Comparison of ENCODE assay signal across 1 cellular context in genomic region chr1:100265931-100266830, GRCh38.
TF ChIP-seq lines count a peak whose summit lies in the region.

Gene RTCA (plus strand): TSS chr1:100266216. CDS start chr1:100266376, 160 bp downstream.

TF ChIP-seq in HepG2, 621 proteins besides CTCF, POLR2A, EP300 and RAD21 (continued from another document and continues in another):
- TF ChIP-seq PRMT3 (CRISPR knock-in tag; IDR thresholded peaks at IDR 0.05; ENCODE audit: borderline replicate concordance, low read depth) (no peak), ZNF333 (CRISPR knock-in tag; IDR thresholded peaks at IDR 0.05; ENCODE audit: borderline replicate concordance) (no peak), CEBPZ (IDR thresholded peaks at IDR 0.05; ENCODE audit: low read length) (no peak), ZBTB7A (CRISPR knock-in tag; IDR thresholded peaks at IDR 0.05) (no peak), TOE1 (CRISPR knock-in tag; IDR thresholded peaks at IDR 0.05) (no peak), PHF21A (CRISPR knock-in tag; IDR thresholded peaks at IDR 0.05) (peak; percentile 7; the same call in 1 of the 2 replicates), ZNF326 (CRISPR knock-in tag; IDR thresholded peaks at IDR 0.05; ENCODE audit: borderline replicate concordance) (no peak), HNF1A (IDR thresholded peaks at IDR 0.05; ENCODE audit: low read depth) (0 out of 2 replicates have a peak, but pooled peaks have one; percentile 14), HNF1A (CRISPR knock-in tag; IDR thresholded peaks at IDR 0.05; ENCODE audit: borderline replicate concordance) (no peak), CBX2 (IDR thresholded peaks at IDR 0.05; ENCODE audit: low read depth, low read length) (no peak), CBX2 (CRISPR knock-in tag; IDR thresholded peaks at IDR 0.05; ENCODE audit: low read depth) (no peak), MAF1 (CRISPR knock-in tag; IDR thresholded peaks at IDR 0.05; ENCODE audit: borderline replicate concordance) (no peak), FOXO1 (CRISPR knock-in tag; IDR thresholded peaks at IDR 0.05) (no peak), MYC (CRISPR knock-in tag; IDR thresholded peaks at IDR 0.05; ENCODE audit: borderline replicate concordance) (peak; percentile 71; the same call in 1 of the 2 replicates), ZNF777 (CRISPR knock-in tag; IDR thresholded peaks at IDR 0.05) (no peak; the same call in 1 of the 2 replicates), HMGA1 (CRISPR knock-in tag; conservative IDR thresholded peaks at IDR 0.05) (no peak), NFE2L1 (CRISPR knock-in tag; IDR thresholded peaks at IDR 0.05; ENCODE audit: borderline replicate concordance) (no peak), HOXA3 (CRISPR knock-in tag; IDR thresholded peaks at IDR 0.05) (peak; percentile 60), RORA (CRISPR knock-in tag; IDR thresholded peaks at IDR 0.05) (no peak), SKIL (CRISPR knock-in tag; IDR thresholded peaks at IDR 0.05; ENCODE audit: borderline replicate concordance) (no peak), ZNF781 (CRISPR knock-in tag; IDR thresholded peaks at IDR 0.05; ENCODE audit: borderline replicate concordance, not compliant biosample characterization) (no peak), SRY (CRISPR knock-in tag; IDR thresholded peaks at IDR 0.05) (peak; percentile 95), RBM39 (IDR thresholded peaks at IDR 0.05; ENCODE audit: low read depth, low read length, poor library complexity, severe bottlenecking) (peak; percentile 67), PPARG (CRISPR knock-in tag; conservative IDR thresholded peaks at IDR 0.05) (0 out of 2 replicates have a peak, but pooled peaks have one; percentile 11), BATF2 (CRISPR knock-in tag; IDR thresholded peaks at IDR 0.05) (no peak), AHDC1 (CRISPR knock-in tag; IDR thresholded peaks at IDR 0.05; ENCODE audit: borderline replicate concordance) (no peak), KAT7 (CRISPR knock-in tag; IDR thresholded peaks at IDR 0.05; ENCODE audit: borderline replicate concordance) (no peak), ZNF33B (CRISPR knock-in tag; IDR thresholded peaks at IDR 0.05) (no peak), ZNF343 (CRISPR knock-in tag; IDR thresholded peaks at IDR 0.05) (no peak), ZNF446 (CRISPR knock-in tag; IDR thresholded peaks at IDR 0.05) (no peak), DNMT1 (CRISPR knock-in tag; IDR thresholded peaks at IDR 0.05) (no peak), HES4 (CRISPR knock-in tag; IDR thresholded peaks at IDR 0.05; ENCODE audit: borderline replicate concordance) (0 out of 2 replicates have a peak, but pooled peaks have one; percentile 28), SKI (IDR thresholded peaks at IDR 0.05; ENCODE audit: partially characterized antibody) (no peak), NPAS2 (CRISPR knock-in tag; IDR thresholded peaks at IDR 0.05; ENCODE audit: borderline replicate concordance) (no peak), TRIM24 (CRISPR knock-in tag; IDR thresholded peaks at IDR 0.05) (no peak), ZFX (CRISPR knock-in tag; IDR thresholded peaks at IDR 0.05; ENCODE audit: low read depth) (peak; percentile 86), YEATS2 (CRISPR knock-in tag; IDR thresholded peaks at IDR 0.05; ENCODE audit: borderline replicate concordance) (no peak; the same call in 1 of the 2 replicates)
- TF ChIP-seq, protein P1, sequence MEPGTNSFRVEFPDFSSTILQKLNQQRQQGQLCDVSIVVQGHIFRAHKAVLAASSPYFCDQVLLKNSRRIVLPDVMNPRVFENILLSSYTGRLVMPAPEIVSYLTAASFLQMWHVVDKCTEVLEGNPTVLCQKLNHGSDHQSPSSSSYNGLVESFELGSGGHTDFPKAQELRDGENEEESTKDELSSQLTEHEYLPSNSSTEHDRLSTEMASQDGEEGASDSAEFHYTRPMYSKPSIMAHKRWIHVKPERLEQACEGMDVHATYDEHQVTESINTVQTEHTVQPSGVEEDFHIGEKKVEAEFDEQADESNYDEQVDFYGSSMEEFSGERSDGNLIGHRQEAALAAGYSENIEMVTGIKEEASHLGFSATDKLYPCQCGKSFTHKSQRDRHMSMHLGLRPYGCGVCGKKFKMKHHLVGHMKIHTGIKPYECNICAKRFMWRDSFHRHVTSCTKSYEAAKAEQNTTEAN (CRISPR knock-in tag; conservative IDR thresholded peaks at IDR 0.05), result peak; percentile 73; the same call in 1 of the 2 replicates
- TF ChIP-seq, protein P2, sequence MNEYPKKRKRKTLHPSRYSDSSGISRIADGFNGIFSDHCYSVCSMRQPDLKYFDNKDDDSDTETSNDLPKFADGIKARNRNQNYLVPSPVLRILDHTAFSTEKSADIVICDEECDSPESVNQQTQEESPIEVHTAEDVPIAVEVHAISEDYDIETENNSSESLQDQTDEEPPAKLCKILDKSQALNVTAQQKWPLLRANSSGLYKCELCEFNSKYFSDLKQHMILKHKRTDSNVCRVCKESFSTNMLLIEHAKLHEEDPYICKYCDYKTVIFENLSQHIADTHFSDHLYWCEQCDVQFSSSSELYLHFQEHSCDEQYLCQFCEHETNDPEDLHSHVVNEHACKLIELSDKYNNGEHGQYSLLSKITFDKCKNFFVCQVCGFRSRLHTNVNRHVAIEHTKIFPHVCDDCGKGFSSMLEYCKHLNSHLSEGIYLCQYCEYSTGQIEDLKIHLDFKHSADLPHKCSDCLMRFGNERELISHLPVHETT (CRISPR knock-in tag; conservative IDR thresholded peaks at IDR 0.05), result 0 out of 2 replicates have a peak, but pooled peaks have one; percentile 30
- TF ChIP-seq, protein P3, sequence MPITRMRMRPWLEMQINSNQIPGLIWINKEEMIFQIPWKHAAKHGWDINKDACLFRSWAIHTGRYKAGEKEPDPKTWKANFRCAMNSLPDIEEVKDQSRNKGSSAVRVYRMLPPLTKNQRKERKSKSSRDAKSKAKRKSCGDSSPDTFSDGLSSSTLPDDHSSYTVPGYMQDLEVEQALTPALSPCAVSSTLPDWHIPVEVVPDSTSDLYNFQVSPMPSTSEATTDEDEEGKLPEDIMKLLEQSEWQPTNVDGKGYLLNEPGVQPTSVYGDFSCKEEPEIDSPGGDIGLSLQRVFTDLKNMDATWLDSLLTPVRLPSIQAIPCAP (CRISPR knock-in tag; IDR thresholded peaks at IDR 0.05; ENCODE audit: low read depth), result no peak
- TF ChIP-seq, protein P4, sequence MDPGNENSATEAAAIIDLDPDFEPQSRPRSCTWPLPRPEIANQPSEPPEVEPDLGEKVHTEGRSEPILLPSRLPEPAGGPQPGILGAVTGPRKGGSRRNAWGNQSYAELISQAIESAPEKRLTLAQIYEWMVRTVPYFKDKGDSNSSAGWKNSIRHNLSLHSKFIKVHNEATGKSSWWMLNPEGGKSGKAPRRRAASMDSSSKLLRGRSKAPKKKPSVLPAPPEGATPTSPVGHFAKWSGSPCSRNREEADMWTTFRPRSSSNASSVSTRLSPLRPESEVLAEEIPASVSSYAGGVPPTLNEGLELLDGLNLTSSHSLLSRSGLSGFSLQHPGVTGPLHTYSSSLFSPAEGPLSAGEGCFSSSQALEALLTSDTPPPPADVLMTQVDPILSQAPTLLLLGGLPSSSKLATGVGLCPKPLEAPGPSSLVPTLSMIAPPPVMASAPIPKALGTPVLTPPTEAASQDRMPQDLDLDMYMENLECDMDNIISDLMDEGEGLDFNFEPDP (CRISPR knock-in tag; conservative IDR thresholded peaks at IDR 0.05), result no peak
